Comparison of ENCODE assay signal across 1 cellular context in the genomic region with DNA sequence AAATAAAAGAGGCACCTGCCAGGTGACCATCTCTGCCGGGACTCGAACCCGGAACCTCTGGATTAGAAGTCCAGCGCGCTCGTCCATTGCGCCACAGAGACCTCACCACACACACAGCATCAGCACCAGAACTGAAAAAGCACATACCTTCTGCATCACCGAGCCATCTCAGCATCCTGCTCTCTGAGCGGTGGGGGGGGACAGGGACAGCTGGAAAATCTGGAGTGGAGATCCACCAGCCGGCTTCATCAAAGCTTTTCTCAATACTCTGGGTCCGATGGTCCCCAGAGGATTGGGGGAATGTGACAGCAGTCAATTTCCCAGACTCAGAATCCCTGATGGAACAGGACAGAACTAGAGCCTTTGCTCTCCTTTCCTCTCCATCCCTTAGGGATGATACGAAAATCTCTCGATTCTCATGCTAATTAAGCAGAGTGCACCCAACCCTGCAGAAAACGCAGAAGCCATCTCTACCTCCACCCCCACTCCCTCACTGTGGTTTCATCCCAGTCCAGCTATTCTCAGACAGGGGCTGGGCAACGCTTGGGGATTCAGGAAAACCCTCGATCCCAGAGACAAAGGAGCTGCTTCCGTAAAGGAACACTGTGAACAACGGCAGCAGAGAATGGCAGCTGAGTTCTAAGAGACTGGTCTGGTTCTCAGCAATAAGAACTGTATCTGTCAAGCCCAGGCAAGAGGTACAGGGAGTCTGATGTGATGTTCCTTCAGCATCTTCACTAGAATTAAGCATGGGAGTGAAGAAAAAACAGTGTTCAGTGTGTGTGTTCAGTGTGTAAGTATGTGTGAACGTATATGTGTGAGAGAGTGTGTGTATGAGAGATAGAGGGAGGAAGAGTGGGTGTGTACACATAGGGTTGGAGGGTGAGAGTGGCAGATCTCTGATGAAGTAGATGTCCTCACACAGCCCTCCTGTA.
TF ChIP-seq lines count a peak whose summit lies in the region.

No MANE protein-coding gene starts in this region.

TF ChIP-seq in HEK293, 187 proteins besides CTCF, POLR2A, EP300 and RAD21 (continued from another document):
- TF ChIP-seq MEIS1 (CRISPR knock-in tag; IDR thresholded peaks at IDR 0.05; ENCODE audit: borderline replicate concordance) (no peak), ZNF76 (tag by site-specific recombination; IDR thresholded peaks at IDR 0.05; ENCODE audit: borderline replicate concordance, low read depth) (no peak), ZNF701 (tag by site-specific recombination; IDR thresholded peaks at IDR 0.05) (no peak)
